ENCODE assay signal across 1 cellular context in the genomic region with DNA sequence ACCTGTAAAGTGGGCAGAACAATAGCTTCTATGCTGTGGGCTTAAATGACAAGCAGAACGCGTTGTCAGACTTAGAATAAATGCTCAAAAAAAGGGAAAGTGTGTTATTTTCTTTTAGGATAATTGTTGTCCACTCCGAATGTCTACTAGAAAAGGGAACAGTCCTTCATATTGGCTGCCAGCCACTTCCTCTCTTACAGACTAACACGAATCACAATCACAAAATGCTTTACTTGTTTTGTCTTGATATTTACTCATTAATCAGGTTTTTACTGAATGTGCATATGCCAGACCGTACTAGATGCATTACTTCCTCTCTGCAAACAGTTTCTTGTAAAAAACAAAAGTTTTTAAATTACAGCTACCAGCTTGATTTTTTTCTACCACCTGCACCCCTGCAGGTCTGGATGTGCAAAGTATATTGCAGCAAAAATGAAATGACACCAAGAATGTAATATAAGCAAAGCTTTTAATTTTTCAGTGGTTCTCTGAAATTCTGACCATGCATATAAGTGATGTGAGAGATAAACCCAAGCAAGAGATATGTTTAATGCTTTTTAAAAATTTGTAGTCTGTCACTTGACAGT.
A peak's percentile ranks its signal among the peaks of the same experiment; 100 is the strongest.
TF ChIP-seq lines count a peak whose summit lies in the region.

No MANE protein-coding gene starts in this region.

TF ChIP-seq in K562, 482 proteins besides CTCF, POLR2A, EP300 and RAD21 (continued from another document):
- TF ChIP-seq, protein P1, sequence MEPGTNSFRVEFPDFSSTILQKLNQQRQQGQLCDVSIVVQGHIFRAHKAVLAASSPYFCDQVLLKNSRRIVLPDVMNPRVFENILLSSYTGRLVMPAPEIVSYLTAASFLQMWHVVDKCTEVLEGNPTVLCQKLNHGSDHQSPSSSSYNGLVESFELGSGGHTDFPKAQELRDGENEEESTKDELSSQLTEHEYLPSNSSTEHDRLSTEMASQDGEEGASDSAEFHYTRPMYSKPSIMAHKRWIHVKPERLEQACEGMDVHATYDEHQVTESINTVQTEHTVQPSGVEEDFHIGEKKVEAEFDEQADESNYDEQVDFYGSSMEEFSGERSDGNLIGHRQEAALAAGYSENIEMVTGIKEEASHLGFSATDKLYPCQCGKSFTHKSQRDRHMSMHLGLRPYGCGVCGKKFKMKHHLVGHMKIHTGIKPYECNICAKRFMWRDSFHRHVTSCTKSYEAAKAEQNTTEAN (CRISPR knock-in tag; IDR thresholded peaks at IDR 0.05): 0 out of 2 replicates have a peak, but pooled peaks have one; percentile 59
- TF ChIP-seq ZZZ3 (IDR thresholded peaks at IDR 0.05) (no peak), ETV6 (IDR thresholded peaks at IDR 0.05; ENCODE audit: borderline replicate concordance in 1 of 2, low read depth in 2 of 2, low read length in 1 of 2) (no peak), ETV6 (CRISPR knock-in tag; IDR thresholded peaks at IDR 0.05; ENCODE audit: borderline replicate concordance) (0 out of 2 replicates have a peak, but pooled peaks have one; percentile 10), SPI1 (IDR thresholded peaks at IDR 0.05; ENCODE audit: borderline replicate concordance, low read depth, low read length) (peak; percentile 86; the same call in 1 of the 2 replicates), NFIC (IDR thresholded peaks at IDR 0.05) (peak; percentile 23; the same call in 1 of the 2 replicates), BCOR (IDR thresholded peaks at IDR 0.05) (0 out of 2 replicates have a peak, but pooled peaks have one; percentile 3), ZBTB8A (IDR thresholded peaks at IDR 0.05; ENCODE audit: partially characterized antibody) (no peak), ZC3H8 (IDR thresholded peaks at IDR 0.05) (0 out of 2 replicates have a peak, but pooled peaks have one; percentile 17)
- TF ChIP-seq, protein P2, sequence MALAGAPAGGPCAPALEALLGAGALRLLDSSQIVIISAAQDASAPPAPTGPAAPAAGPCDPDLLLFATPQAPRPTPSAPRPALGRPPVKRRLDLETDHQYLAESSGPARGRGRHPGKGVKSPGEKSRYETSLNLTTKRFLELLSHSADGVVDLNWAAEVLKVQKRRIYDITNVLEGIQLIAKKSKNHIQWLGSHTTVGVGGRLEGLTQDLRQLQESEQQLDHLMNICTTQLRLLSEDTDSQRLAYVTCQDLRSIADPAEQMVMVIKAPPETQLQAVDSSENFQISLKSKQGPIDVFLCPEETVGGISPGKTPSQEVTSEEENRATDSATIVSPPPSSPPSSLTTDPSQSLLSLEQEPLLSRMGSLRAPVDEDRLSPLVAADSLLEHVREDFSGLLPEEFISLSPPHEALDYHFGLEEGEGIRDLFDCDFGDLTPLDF (CRISPR knock-in tag; IDR thresholded peaks at IDR 0.05): 0 out of 2 replicates have a peak, but pooled peaks have one; percentile 0
